ENCODE assay signal across 26 cellular contexts in the genomic region with DNA sequence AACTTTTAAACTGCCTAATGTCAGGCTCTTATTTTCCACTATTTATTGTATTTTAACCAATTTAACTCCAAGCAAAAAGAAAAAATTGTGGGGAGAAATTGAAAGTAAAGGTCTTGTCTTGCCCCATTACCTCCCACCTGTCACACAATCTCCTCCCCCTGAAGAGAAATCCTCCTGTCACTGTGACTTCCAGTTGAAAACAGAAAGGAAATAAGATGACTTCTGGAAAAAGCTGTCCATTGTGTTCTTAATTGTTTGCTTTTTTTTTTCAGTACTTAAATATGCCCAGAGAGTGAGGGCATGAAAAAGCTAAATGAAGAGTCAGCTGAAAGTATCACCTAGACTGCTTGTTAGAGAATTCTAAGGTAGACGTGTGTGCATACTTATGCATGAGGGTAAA. TPM values are rescaled to one million over a fixed set of nuclear protein-coding genes. Genes with fewer than 3 reads are reported as not detected.
DNase-seq lines count a peak whose midpoint lies in the region; ATAC-seq and TF ChIP-seq lines count a peak whose summit lies in the region.
"Had no signal": no experiment of that assay in that cellular context is flagged by ENCODE, and none has a peak within 500 bp of the region (broad histone marks: within the 10 kb centered on the region; RNA-seq: fewer than 3 reads in every experiment).

No MANE protein-coding gene starts in this region.

- no peaks in the 10 kb centered on the region for H3K27me3 ChIP-seq in ACC112 (ENCODE audit: insufficient read depth, low read length)
- H3K27me3 ChIP-seq in fibroblast of lung (ENCODE audit: control insufficient read depth, insufficient read depth, low read length) = no peaks in the 10 kb centered on the region
- H3K27me3 ChIP-seq in prostate gland (replicated peaks; ENCODE audit: insufficient read depth) = peaks cover 15% of the 10 kb centered on the region
- peaks cover 100% of the 10 kb centered on the region for H3K27me3 ChIP-seq in H7 (ENCODE audit: control insufficient read depth, insufficient read depth, low read length)
- H3K27me3 ChIP-seq: BE2C had no signal

- no peak for TF ChIP-seq CTCF in LNCaP clone FGC (IDR thresholded peaks at IDR 0.05; ENCODE audit: control insufficient read depth, extremely low read depth, insufficient read depth)
- no peak for TF ChIP-seq CTCF in fibroblast of lung (conservative IDR thresholded peaks at IDR 0.05 in 1 of 2, IDR thresholded peaks at IDR 0.05 in 1 of 2; ENCODE audit: low read depth in 1 of 2, low read length in 2 of 2)
- no peak for TF ChIP-seq CTCF in prostate gland (IDR thresholded peaks at IDR 0.05)

- H3K36me3 ChIP-seq in ACC112 (ENCODE audit: insufficient read depth, low read length) (peaks cover 28% of the 10 kb centered on the region; the same call in 1 of the 2 replicates), fibroblast of lung (ENCODE audit: control insufficient read depth, insufficient read depth, low read length) (peaks cover 2% of the 10 kb centered on the region), prostate gland (no peaks in the 10 kb centered on the region), H7 (replicated peaks; ENCODE audit: control insufficient read depth, insufficient read depth, low read length) (no peaks in the 10 kb centered on the region)
- H3K36me3 ChIP-seq: BE2C, heart left ventricle, pancreas, tibial artery had no signal

- H2AFZ ChIP-seq in ACC112 (ENCODE audit: low read length, unreplicated experiment) (no peak overlapping the region), fibroblast of lung (ENCODE audit: low read length) (no peak overlapping the region)

- DNase-seq in LNCaP clone FGC (ENCODE audit: low read depth) (peak; percentile 52), fibroblast of lung (ENCODE audit: low read depth in 2 of 2) (no peak), prostate gland (ENCODE audit: low spot score) (no peak), DMS53 (lab: John Stamatoyannopoulos, UW) (no peak), H7 (no peak), G401 (ENCODE audit: low spot score) (no peak)
- DNase-seq: activated CD4-positive, alpha-beta T cell treated with anti-CD3 and anti-CD28 coated beads for 1 hour; activated CD8-positive, alpha-beta T cell treated with anti-CD3 and anti-CD28 coated beads for 36 hours; activated naive CD8-positive, alpha-beta T cell treated with anti-CD3 and anti-CD28 coated beads, Interleukin-2, amount 10 ng/mL, durations not matched to agents 7 days and 5 days; BE2C; body of pancreas; effector CD8-positive, alpha-beta T cell; foreskin fibroblast; heart left ventricle; KG1; mesendoderm; NCI-H1436; NCI-H2107; NCI-H524; pancreas; stimulated activated CD4-positive, alpha-beta T cell treated with anti-CD3 and anti-CD28 coated beads, Interleukin-12 subunit alpha, Interleukin-12 subunit beta, amount 100 ng/mL, for 4 hours; stimulated activated naive CD8-positive, alpha-beta T cell treated with anti-CD3 and anti-CD28 coated beads, Interleukin-15, Interleukin-2, amounts not matched to agents 100 U/mL and 50 U/mL, for 24 hours; tibial artery had no signal

- peak overlapping the region; percentile 0 for H3K9ac ChIP-seq in fibroblast of lung (ENCODE audit: insufficient read depth, low read length)

- in situ Hi-C loops in G401 (cut with HindIII; ENCODE audit: low sequenced_read_pairs) = no loop called here

- intact Hi-C loops in prostate gland (cut with DNase I) = loop anchor here (5.0 to 10.0 kb wide), 3 partner anchors 151 to 1119 kb away; no protein-coding TSS in a partner anchor

- H3K4me3 ChIP-seq in ACC112 (ENCODE audit: low read depth, low read length) = peak overlapping the region; percentile 57
- H3K4me3 ChIP-seq in LNCaP clone FGC (ENCODE audit: low read depth, low read length) = no peak overlapping the region
- H3K4me3 ChIP-seq in fibroblast of lung (replicated peaks in 1 of 4; ENCODE audit: control extremely low read depth in 1 of 4, insufficient read depth in 1 of 4, low read depth in 3 of 4, low read length in 4 of 4) = peak overlapping the region in 3 of 4 experiments; percentile 12 to 41 (median 40)
- H3K4me3 ChIP-seq in prostate gland = no peak overlapping the region
- H3K4me3 ChIP-seq in H7 (ENCODE audit: insufficient read depth, low read depth, low read length) = no peak overlapping the region
- H3K4me3 ChIP-seq: A549, body of pancreas, heart left ventricle, pancreas, tibial artery had no signal

- WGBS in prostate gland = 28% methylated on average over 1 of the region's 1 CpG

- no peak for ATAC-seq in HG03196 (IDR thresholded peaks at IDR 0.05; ENCODE audit: unreplicated experiment)
- ATAC-seq: A549; activated CD8-positive, alpha-beta T cell treated with anti-CD3 and anti-CD28 coated beads for 36 hours; body of pancreas; heart left ventricle; pancreas; stimulated activated naive CD8-positive, alpha-beta T cell treated with anti-CD3 and anti-CD28 coated beads, Interleukin-15, Interleukin-2, amounts not matched to agents 100 U/mL and 50 U/mL, for 24 hours had no signal

- H3K79me2 ChIP-seq in ACC112 (ENCODE audit: control insufficient read depth, insufficient read depth, low read length, unreplicated experiment) (peaks cover 86% of the 10 kb centered on the region), fibroblast of lung (ENCODE audit: control insufficient read depth, insufficient read depth, low read length) (peaks cover 95% of the 10 kb centered on the region)

- H3K4me2 ChIP-seq in fibroblast of lung (ENCODE audit: extremely low read depth, insufficient read depth, low read length) = peak overlapping the region; percentile 96
- H3K4me2 ChIP-seq: A549 had no signal

- H3K27ac ChIP-seq in ACC112 (ENCODE audit: low read depth, low read length) = no peak overlapping the region
- H3K27ac ChIP-seq in fibroblast of lung (ENCODE audit: insufficient read depth, low read length) = peak overlapping the region; percentile 22
- H3K27ac ChIP-seq in prostate gland = peak overlapping the region; percentile 69 to 81
- H3K27ac ChIP-seq: A549, body of pancreas, heart left ventricle, pancreas, tibial artery had no signal

- H3K9me3 ChIP-seq in fibroblast of lung (ENCODE audit: control insufficient read depth, insufficient read depth, low read depth, low read length) = no peaks in the 10 kb centered on the region
- no peaks in the 10 kb centered on the region for H3K9me3 ChIP-seq in prostate gland
- H3K9me3 ChIP-seq: A549, BE2C, body of pancreas, heart left ventricle, pancreas had no signal

- TF ChIP-seq POLR2A in prostate gland (IDR thresholded peaks at IDR 0.05) = no peak

- H3K4me1 ChIP-seq in ACC112 (ENCODE audit: control insufficient read depth, insufficient read depth, low read length, unreplicated experiment) (peaks cover 49% of the 10 kb centered on the region), fibroblast of lung (ENCODE audit: control insufficient read depth, extremely low read depth, insufficient read depth, low read length) (peaks cover 25% of the 10 kb centered on the region), prostate gland (replicated peaks) (peaks cover 3% of the 10 kb centered on the region)
- H3K4me1 ChIP-seq: BE2C had no signal

- no peaks in the 10 kb centered on the region for H4K20me1 ChIP-seq in fibroblast of lung (ENCODE audit: control insufficient read depth, extremely low read depth, insufficient read depth, low read length)

RNA-seq across cellular contexts. Expression of gene NR2F1-AS1, which starts 5.6 kb away (rescaled TPM):
- total RNA-seq in fibroblast of lung (33.6 and 44.6 TPM in 2 replicates), prostate gland (10 to 100 TPM; 11.9 to 12.4 TPM)
- 22.4 and 29.6 TPM in 2 replicates for polyA plus RNA-seq in fibroblast of lung
- 28.6 and 29.3 TPM in 2 replicates for polyA plus RNA-seq in fibroblast of lung (2012)
- 4.1 and 6.4 TPM in 2 replicates for polyA minus RNA-seq in fibroblast of lung (ENCODE audit: low replicate concordance)
- 1.1 and 1.8 TPM in 2 replicates for total RNA-seq in H7 (2014; rRNA removed; shearing (Covaris generic))
- total RNA-seq in G401 (2014; rRNA removed; shearing (Covaris generic)) = 20.8 and 23.0 TPM in 2 replicates
- total RNA-seq: activated CD8-positive, alpha-beta T cell treated with anti-CD3 and anti-CD28 coated beads for 36 hours; activated naive CD8-positive, alpha-beta T cell treated with anti-CD3 and anti-CD28 coated beads, Interleukin-2, amount 10 ng/mL, durations not matched to agents 7 days and 5 days had no signal

RNA-seq across cellular contexts. Expression of gene NR2F1, which starts 7.6 kb away (rescaled TPM):
- total RNA-seq in fibroblast of lung = 63.7 and 90.8 TPM in 2 replicates
- polyA plus RNA-seq in fibroblast of lung = 64.4 and 90.5 TPM in 2 replicates
- polyA plus RNA-seq in fibroblast of lung (2012) = 94.8 and 115 TPM in 2 replicates
- 230 and 328 TPM in 2 replicates for polyA minus RNA-seq in fibroblast of lung (ENCODE audit: low replicate concordance)
- total RNA-seq in prostate gland = 10 to 100 TPM; 14.9 to 49.3 TPM
- not detected in 2 replicates for total RNA-seq in H7 (2014; rRNA removed; shearing (Covaris generic))
- 175 and 199 TPM in 2 replicates for total RNA-seq in G401 (2014; rRNA removed; shearing (Covaris generic))
- total RNA-seq: activated CD8-positive, alpha-beta T cell treated with anti-CD3 and anti-CD28 coated beads for 36 hours; activated naive CD8-positive, alpha-beta T cell treated with anti-CD3 and anti-CD28 coated beads, Interleukin-2, amount 10 ng/mL, durations not matched to agents 7 days and 5 days had no signal

Comparison
In these comparisons a context has a peak if more than half of its experiments do, and no peak if none do; other contexts are left out.
1. H3K4me3 ChIP-seq: peak in ACC112 (single experiment) and fibroblast of lung (3 of 4); none in LNCaP clone FGC (single experiment), prostate gland (0 of 2) and H7 (single experiment).
2. RNA of gene NR2F1, which starts 7.6 kb away (total RNA-seq): 175 to 199 TPM in G401, 63.7 to 90.8 TPM in fibroblast of lung and 14.9 to 49.3 TPM in prostate gland; not detected in H7; every median in the first group is over 10 times any median in the second.